In genomic region chr15:91032919-91033803, GRCh38 we compare ENCODE assay signal across 8 cellular contexts. TPM values are rescaled to one million over a fixed set of nuclear protein-coding genes. Genes with fewer than 3 reads are reported as not detected.
A peak's percentile ranks its signal among the peaks of the same experiment; 100 is the strongest.
DNase-seq lines count a peak whose midpoint lies in the region; ATAC-seq and TF ChIP-seq lines count a peak whose summit lies in the region.

No MANE protein-coding gene starts in this region.

- no peaks in the 10 kb centered on the region for H3K9me3 ChIP-seq in AG04450 (ENCODE audit: control insufficient read depth, insufficient read depth, low read length)
- H3K9me3 ChIP-seq in naive thymus-derived CD4-positive, alpha-beta T cell (ENCODE audit: control insufficient read depth in 2 of 3, low read length in 3 of 3), result no peaks in the 10 kb centered on the region
- no peaks in the 10 kb centered on the region for H3K9me3 ChIP-seq in sigmoid colon

- no peak for TF ChIP-seq POLR2A in sigmoid colon (IDR thresholded peaks at IDR 0.05)

- no peaks in the 10 kb centered on the region for H3K4me1 ChIP-seq in naive thymus-derived CD4-positive, alpha-beta T cell (ENCODE audit: control insufficient read depth in 2 of 2, insufficient read depth in 2 of 2, low read length in 2 of 2)
- H3K4me1 ChIP-seq in sigmoid colon, result no peaks in the 10 kb centered on the region

- H3K36me3 Mint-ChIP-seq in endothelial cell (ENCODE audit: low read depth, unreplicated experiment), result no peaks in the 10 kb centered on the region
- no peaks in the 10 kb centered on the region for H3K36me3 Mint-ChIP-seq in naive thymus-derived CD4-positive, alpha-beta T cell

- TF ChIP-seq EP300 in sigmoid colon (IDR thresholded peaks at IDR 0.05), result no peak

- H3K4me3 Mint-ChIP-seq in endothelial cell (ENCODE audit: unreplicated experiment), result no peak overlapping the region
- H3K4me3 Mint-ChIP-seq in naive thymus-derived CD4-positive, alpha-beta T cell, result no peak overlapping the region

- H3K27ac ChIP-seq in AG04450 (ENCODE audit: low read depth, low read length) (no peak overlapping the region), sigmoid colon (no peak overlapping the region)
- no peak overlapping the region for H3K27ac ChIP-seq in naive thymus-derived CD4-positive, alpha-beta T cell (ENCODE audit: low read depth, low read length)

- H3K27ac Mint-ChIP-seq in endothelial cell (ENCODE audit: unreplicated experiment), result no peak overlapping the region
- H3K27ac Mint-ChIP-seq in naive thymus-derived CD4-positive, alpha-beta T cell, result peak overlapping the region in 1 of 9 donors; percentile 67

- no peaks in the 10 kb centered on the region for H3K4me1 Mint-ChIP-seq in endothelial cell (ENCODE audit: unreplicated experiment)
- peaks cover 0 to 12% (median 4%) of the 10 kb centered on the region in 7 donors for H3K4me1 Mint-ChIP-seq in naive thymus-derived CD4-positive, alpha-beta T cell

- H3K4me3 ChIP-seq in AG04450 (ENCODE audit: low read depth, low read length), result no peak overlapping the region
- H3K4me3 ChIP-seq in naive thymus-derived CD4-positive, alpha-beta T cell (ENCODE audit: low read length), result no peak overlapping the region
- no peak overlapping the region for H3K4me3 ChIP-seq in sigmoid colon

- WGBS in sigmoid colon, 2 donors, result 26 to 47% methylated on average over 12 of the region's 12 CpGs

- CTCF ChIA-PET in AG04450 (lab: Charles Lee), result interaction anchor here (1.1 to 3.2 kb wide), 5 partner anchors 13 to 239 kb away, joined by 3 to 19 read pairs (median 6); no protein-coding TSS in a partner anchor
- CTCF ChIA-PET in naive thymus-derived CD4-positive, alpha-beta T cell (lab: Charles Lee), result interaction anchor here (0.9 to 2.1 kb wide), 5 partner anchors 10 to 98 kb away, joined by 4 to 12 read pairs (median 6); partner anchors contain the start of genes RCCD1 and UNC45A

- intact Hi-C loops in naive thymus-derived CD4-positive, alpha-beta T cell (cut with micrococcal nuclease), result loop anchor here (1.0 kb wide), 2 partner anchors 11 to 77 kb away; partner anchors contain the start of gene VPS33B (in 1 of the 2)
- intact Hi-C loops in sigmoid colon (cut with DNase I), result no loop called here

- POLR2A ChIA-PET in AG04450 (lab: Yijun Ruan, JAX), result no interaction called here
- POLR2A ChIA-PET in naive thymus-derived CD4-positive, alpha-beta T cell (lab: Charles Lee), result no interaction called here

- no peak for DNase-seq in AG04450 (ENCODE audit: low read depth, low spot score)
- DNase-seq in NCI-H2081 treated with DMSO at 0.1 percent for 48 hours (lab: John Stamatoyannopoulos, UW), result peak; percentile 11
- DNase-seq in activated CD4-positive, alpha-beta T cell treated with anti-CD3 and anti-CD28 coated beads, Interleukin-2, amount 50 U/mL, for 4 hours, result peak; percentile 44 to 49
- peak; percentile 72 for DNase-seq in endothelial cell (ENCODE audit: low spot score)
- DNase-seq in naive thymus-derived CD4-positive, alpha-beta T cell, result peak in 8 of 9 donors; percentile 26 to 61 (median 36)
- peak; percentile 57 for DNase-seq in ureter (ENCODE audit: low spot score)
- DNase-seq in sigmoid colon, result no peak

- H3K9me3 Mint-ChIP-seq in endothelial cell (ENCODE audit: unreplicated experiment), result no peaks in the 10 kb centered on the region
- no peaks in the 10 kb centered on the region for H3K9me3 Mint-ChIP-seq in naive thymus-derived CD4-positive, alpha-beta T cell

- ATAC-seq in GM19455 (IDR thresholded peaks at IDR 0.05; ENCODE audit: unreplicated experiment), result peak; percentile 64
- ATAC-seq in naive thymus-derived CD4-positive, alpha-beta T cell, result peak; percentile 65

- H3K36me3 ChIP-seq in naive thymus-derived CD4-positive, alpha-beta T cell (ENCODE audit: control insufficient read depth in 2 of 3, insufficient read depth in 3 of 3, low read length in 3 of 3), result no peaks in the 10 kb centered on the region
- H3K36me3 ChIP-seq in sigmoid colon, result no peaks in the 10 kb centered on the region

- TF ChIP-seq CTCF in AG04450 (IDR thresholded peaks at IDR 0.05; ENCODE audit: low read depth, low read length) (peak; percentile 50), endothelial cell (IDR thresholded peaks at IDR 0.05; ENCODE audit: unreplicated experiment) (peak; percentile 68), sigmoid colon (IDR thresholded peaks at IDR 0.05) (peak in 2 of 4 experiments; percentile 28 to 44)

- H3K27me3 Mint-ChIP-seq in endothelial cell (ENCODE audit: unreplicated experiment), result peaks cover 7% of the 10 kb centered on the region
- peaks cover 0 to 20% (median 0%) of the 10 kb centered on the region in 5 donors for H3K27me3 Mint-ChIP-seq in naive thymus-derived CD4-positive, alpha-beta T cell

- H3K27me3 ChIP-seq in AG04450 (ENCODE audit: control insufficient read depth, insufficient read depth, low read length) (peaks cover 19% of the 10 kb centered on the region), sigmoid colon (peaks cover 0 to 3% (median 0%) of the 10 kb centered on the region in 3 donors)
- H3K27me3 ChIP-seq in naive thymus-derived CD4-positive, alpha-beta T cell (ENCODE audit: control insufficient read depth in 2 of 2, insufficient read depth in 2 of 2, low read length in 2 of 2), result no peaks in the 10 kb centered on the region

RNA-seq across cellular contexts. Expression of gene VPS33B, which starts 10.8 kb away (rescaled TPM):
- polyA plus RNA-seq in AG04450 (2011; rRNA removed) (12.3 and 12.9 TPM in 2 replicates), sigmoid colon (10 to 100 TPM in 2 of 3 donors, 1 to 10 TPM in 1; 7.4 to 13.4 (median 13.2) TPM)
- 11.1 and 12.2 TPM in 2 replicates for polyA minus RNA-seq in AG04450 (2011; rRNA and poly(A)+ RNA removed)
- total RNA-seq in endothelial cell (ENCODE audit: unreplicated experiment) (16.0 TPM), ureter (25.7 TPM), sigmoid colon (1 to 10 TPM; 6.6 to 9.3 (median 7.6) TPM)
- 10 to 100 TPM; 15.8 to 28.1 (median 25.7) TPM for total RNA-seq in naive thymus-derived CD4-positive, alpha-beta T cell
- polyA plus RNA-seq in naive thymus-derived CD4-positive, alpha-beta T cell, result 10 to 100 TPM in 1 of 2 donors, 1 to 10 TPM in 1; 8.3 to 15.0 TPM

RNA-seq across cellular contexts. Expression of gene PRC1, which starts 38.8 kb away (rescaled TPM):
- polyA plus RNA-seq in AG04450 (2011; rRNA removed) (61.0 and 77.5 TPM in 2 replicates), sigmoid colon (10 to 100 TPM in 2 of 3 donors, 1 to 10 TPM in 1; 4.8 to 44.2 (median 12.3) TPM)
- polyA minus RNA-seq in AG04450 (2011; rRNA and poly(A)+ RNA removed), result 68.0 and 72.2 TPM in 2 replicates
- total RNA-seq in endothelial cell (ENCODE audit: unreplicated experiment) (19.5 TPM), ureter (7.8 TPM), sigmoid colon (10 to 100 TPM in 1 of 4 donors, 1 to 10 TPM in 3; 1.8 to 13.8 (median 6.4) TPM)
- total RNA-seq in naive thymus-derived CD4-positive, alpha-beta T cell, result 10 to 100 TPM in 3 of 5 experiments, 1 to 10 TPM in 2; 2.6 to 98.9 (median 19.4) TPM
- under 1 TPM; 0.47 to 0.53 TPM for polyA plus RNA-seq in naive thymus-derived CD4-positive, alpha-beta T cell

Comparison
In these comparisons a context has a peak if more than half of its experiments do, and no peak if none do; other contexts are left out.
1. DNase-seq: peak in NCI-H2081 treated with DMSO at 0.1 percent for 48 hours (single experiment), activated CD4-positive, alpha-beta T cell treated with anti-CD3 and anti-CD28 coated beads, Interleukin-2, amount 50 U/mL, for 4 hours (2 of 2), endothelial cell (single experiment), naive thymus-derived CD4-positive, alpha-beta T cell (8 of 9) and ureter (single experiment); none in AG04450 (single experiment) and sigmoid colon (single experiment).